Comparison of ENCODE assay signal across 12 cellular contexts in genomic region chr19:46744005-46744691, GRCh38. TPM values are rescaled to one million over a fixed set of nuclear protein-coding genes. Genes with fewer than 3 reads are reported as not detected.
A peak's percentile ranks its signal among the peaks of the same experiment; 100 is the strongest.
DNase-seq lines count a peak whose midpoint lies in the region; ATAC-seq and TF ChIP-seq lines count a peak whose summit lies in the region.
"Had no signal": no experiment of that assay in that cellular context is flagged by ENCODE, and none has a peak within 500 bp of the region (broad histone marks: within the 10 kb centered on the region; RNA-seq: fewer than 3 reads in every experiment).

No MANE protein-coding gene starts in this region.

- H3K36me3 Mint-ChIP-seq in Caco-2 (ENCODE audit: insufficient read depth, unreplicated experiment) (peaks cover 71% of the 10 kb centered on the region), chondrocyte (ENCODE audit: low read depth) (no peaks in the 10 kb centered on the region), neural crest cell (ENCODE audit: low read depth) (peaks cover 4% of the 10 kb centered on the region)

- POLR2A ChIA-PET in Caco-2 (lab: Charles Lee) = interaction anchor here (0.6 to 0.9 kb wide), 2 partner anchors 59 to 144 kb away, joined by 3 to 12 read pairs; no protein-coding TSS in a partner anchor

- H3K9me3 ChIP-seq in Caco-2 = no peaks in the 10 kb centered on the region
- no peaks in the 10 kb centered on the region for H3K9me3 ChIP-seq in MG63
- no peaks in the 10 kb centered on the region for H3K9me3 ChIP-seq in right cardiac atrium (ENCODE audit: control insufficient read depth, low read length)
- H3K9me3 ChIP-seq: transverse colon had no signal

- WGBS in right cardiac atrium = 85% methylated on average over 12 of the region's 12 CpGs

- H3K27ac Mint-ChIP-seq in Caco-2 (ENCODE audit: unreplicated experiment) (no peak overlapping the region), chondrocyte (ENCODE audit: unreplicated experiment) (no peak overlapping the region), neural crest cell (ENCODE audit: unreplicated experiment) (no peak overlapping the region)

- H3K36me3 ChIP-seq in Caco-2 (ENCODE audit: control insufficient read depth, insufficient read depth, low read length) = peaks cover 5% of the 10 kb centered on the region
- H3K36me3 ChIP-seq in MG63 = peaks cover 48% of the 10 kb centered on the region
- H3K36me3 ChIP-seq: transverse colon had no signal

- no peaks in the 10 kb centered on the region for H3K27me3 ChIP-seq in Caco-2 (replicated peaks; ENCODE audit: control insufficient read depth, insufficient read depth, low read length)
- no peaks in the 10 kb centered on the region for H3K27me3 ChIP-seq in MG63
- H3K27me3 ChIP-seq in right cardiac atrium (ENCODE audit: control insufficient read depth, insufficient read depth) = no peaks in the 10 kb centered on the region
- H3K27me3 ChIP-seq: transverse colon had no signal

- H3K4me1 Mint-ChIP-seq in Caco-2 (ENCODE audit: low read depth, unreplicated experiment) (peaks cover 26% of the 10 kb centered on the region), chondrocyte (ENCODE audit: low read depth) (peaks cover 55% of the 10 kb centered on the region), neural crest cell (peaks cover 48% of the 10 kb centered on the region)

- H3K27ac ChIP-seq in right cardiac atrium (ENCODE audit: low read length) = no peak overlapping the region

- BruUV-seq in Caco-2 (replicated peaks; lab: Mats Ljungman, UMichigan) = TSS peak; percentile 21

- intact Hi-C loops in Caco-2 (cut with micrococcal nuclease; ENCODE audit: unreplicated experiment) (no loop called here), right cardiac atrium (cut with DNase I) (no loop called here)

- H3K4me1 ChIP-seq in Caco-2 = no peaks in the 10 kb centered on the region
- peaks cover 11% of the 10 kb centered on the region for H3K4me1 ChIP-seq in right cardiac atrium (ENCODE audit: control insufficient read depth, insufficient read depth, low read length)

- H3K4me3 Mint-ChIP-seq in Caco-2 (ENCODE audit: unreplicated experiment) = peak overlapping the region; percentile 94
- peak overlapping the region; percentile 97 for H3K4me3 Mint-ChIP-seq in chondrocyte (ENCODE audit: unreplicated experiment)
- H3K4me3 Mint-ChIP-seq in neural crest cell = peak overlapping the region; percentile 95

- no peak overlapping the region for H3K4me3 ChIP-seq in Caco-2 (ENCODE audit: low read depth, low read length)
- peak overlapping the region; percentile 81 for H3K4me3 ChIP-seq in MG63
- H3K4me3 ChIP-seq in right cardiac atrium (ENCODE audit: low read length) = no peak overlapping the region

- TF ChIP-seq CTCF in Caco-2 (IDR thresholded peaks at IDR 0.05; ENCODE audit: insufficient read depth in 1 of 2, low read depth in 1 of 2, low read length in 1 of 2, severe bottlenecking in 1 of 2, unreplicated experiment in 1 of 2) (no peak), chondrocyte (IDR thresholded peaks at IDR 0.05) (no peak), neural crest cell (conservative IDR thresholded peaks at IDR 0.05) (no peak)

- ATAC-seq in GM21576 (IDR thresholded peaks at IDR 0.05; ENCODE audit: unreplicated experiment) (no peak), right cardiac atrium (no peak)

- H3K27me3 Mint-ChIP-seq in Caco-2 (ENCODE audit: insufficient read depth, unreplicated experiment) (no peaks in the 10 kb centered on the region), chondrocyte (ENCODE audit: low read depth) (no peaks in the 10 kb centered on the region), neural crest cell (ENCODE audit: low read depth) (no peaks in the 10 kb centered on the region)

- no peaks in the 10 kb centered on the region for H3K9me3 Mint-ChIP-seq in Caco-2 (ENCODE audit: unreplicated experiment)
- H3K9me3 Mint-ChIP-seq in chondrocyte (ENCODE audit: low read depth) = no peaks in the 10 kb centered on the region
- H3K9me3 Mint-ChIP-seq in neural crest cell = no peaks in the 10 kb centered on the region

- CTCF ChIA-PET in Caco-2 (lab: Charles Lee) = no interaction called here

- DNase-seq in Caco-2 = no peak
- no peak for DNase-seq in MG63
- no peak for DNase-seq in chondrocyte (ENCODE audit: low spot score)
- DNase-seq in neural crest cell (ENCODE audit: low read depth, low spot score) = no peak
- DNase-seq in Ammon's horn (ENCODE audit: low spot score) = no peak
- DNase-seq in right cardiac atrium = no peak
- no peak for DNase-seq in retina
- DNase-seq: H7; islet precursor cell; stimulated activated CD4-positive, alpha-beta T cell treated with anti-CD3 and anti-CD28 coated beads, Interleukin-15, amount 100 ng/mL, for 24 hours; transverse colon had no signal

RNA-seq across cellular contexts. Expression of gene FKRP, which starts 1.7 kb away (rescaled TPM):
- 30.6 and 33.1 TPM in 2 replicates for total RNA-seq in Caco-2 (2022)
- 6.5 and 18.0 TPM in 2 replicates for total RNA-seq in MG63 (2014; rRNA removed; shearing (Covaris generic); ENCODE audit: low replicate concordance)
- 25.2 to 27.7 TPM (median 26.6 TPM) in 3 replicates for total RNA-seq in chondrocyte
- total RNA-seq in neural crest cell = 31.9 and 38.6 TPM in 2 replicates
- total RNA-seq in right cardiac atrium = 10 to 100 TPM; 15.0 to 22.7 (median 21.0) TPM
- polyA plus RNA-seq in right cardiac atrium = 15.9 TPM

RNA-seq across cellular contexts. Expression of gene STRN4, which starts 2.1 kb away (rescaled TPM):
- total RNA-seq in Caco-2 (2022) (151 and 162 TPM in 2 replicates), chondrocyte (69.8 to 77.3 TPM (median 76.7 TPM) in 3 replicates), neural crest cell (128 and 138 TPM in 2 replicates), right cardiac atrium (10 to 100 TPM; 49.0 to 69.8 (median 54.7) TPM)
- 55.2 and 81.7 TPM in 2 replicates for total RNA-seq in MG63 (2014; rRNA removed; shearing (Covaris generic); ENCODE audit: low replicate concordance)
- 39.3 TPM for polyA plus RNA-seq in right cardiac atrium

RNA-seq across cellular contexts. Expression of gene PRKD2, which starts 27.2 kb away (rescaled TPM):
- total RNA-seq in Caco-2 (2022) (45.4 and 48.4 TPM in 2 replicates), chondrocyte (21.9 to 31.9 TPM (median 23.3 TPM) in 3 replicates), neural crest cell (55.5 and 57.2 TPM in 2 replicates), right cardiac atrium (10 to 100 TPM; 14.2 to 16.6 (median 14.8) TPM)
- total RNA-seq in MG63 (2014; rRNA removed; shearing (Covaris generic); ENCODE audit: low replicate concordance) = 8.6 and 20.4 TPM in 2 replicates
- 11.3 TPM for polyA plus RNA-seq in right cardiac atrium

RNA-seq across cellular contexts. Expression of gene SLC1A5, which starts 44.2 kb away (rescaled TPM):
- total RNA-seq in Caco-2 (2022) (497 and 512 TPM in 2 replicates), chondrocyte (77.3 to 310 TPM (median 304 TPM) in 3 replicates), neural crest cell (131 TPM in 2 replicates), right cardiac atrium (10 to 100 TPM; 16.9 to 45.6 (median 24.7) TPM)
- 170 and 305 TPM in 2 replicates for total RNA-seq in MG63 (2014; rRNA removed; shearing (Covaris generic); ENCODE audit: low replicate concordance)
- polyA plus RNA-seq in right cardiac atrium = 15.9 TPM
